Comparison of ENCODE assay signal across 26 cellular contexts in genomic region chr2:74028290-74028689, GRCh38.
"Had no signal": no experiment of that assay in that cellular context is flagged by ENCODE, and none has a peak within 500 bp of the region (broad histone marks: within the 10 kb centered on the region; RNA-seq: fewer than 3 reads in every experiment).

No MANE protein-coding gene starts in this region.

- H3K27me3 ChIP-seq: esophagus squamous epithelium, ovary, spleen, tibial nerve, upper lobe of left lung had no signal

- H3K9me3 ChIP-seq: esophagus squamous epithelium, ovary, psoas muscle, thoracic aorta, tibial nerve, upper lobe of left lung had no signal

- H3K4me3 Mint-ChIP-seq: memory B cell; stimulated activated naive B cell treated with anti-CD40 and anti-IgM and Interleukin-4, amounts not matched to agents 10 μg/mL and 1 μg/mL and 100 μg/mL, for 72 hours; stimulated activated naive CD8-positive, alpha-beta T cell treated with anti-CD3 and anti-CD28 coated beads, Interleukin-15, Interleukin-2, amounts not matched to agents 100 ng/mL and 50 ng/mL, for 24 hours had no signal

- H3K27ac Mint-ChIP-seq: stimulated activated naive B cell treated with anti-CD40 and anti-IgM and Interleukin-4, amounts not matched to agents 10 μg/mL and 1 μg/mL and 100 μg/mL, for 72 hours; stimulated activated naive CD8-positive, alpha-beta T cell treated with anti-CD3 and anti-CD28 coated beads, Interleukin-15, Interleukin-2, amounts not matched to agents 100 ng/mL and 50 ng/mL, for 24 hours had no signal

- H3K36me3 ChIP-seq: esophagus squamous epithelium, ovary, spleen, thoracic aorta, tibial nerve, upper lobe of left lung had no signal

- H3K36me3 Mint-ChIP-seq: memory B cell, natural killer cell had no signal

- FAIRE-seq: kidney, urothelium cell line had no signal

- DNase-seq: dermis blood vessel endothelial cell; effector memory CD4-positive, alpha-beta T cell; esophagus squamous epithelium; foreskin melanocyte; glutamatergic neuron; hypothalamus; kidney; natural killer cell; occipital lobe; ovary; posterior cingulate gyrus; psoas muscle; right cardiac atrium; spleen; stimulated activated CD4-positive, alpha-beta T cell treated with anti-CD3 and anti-CD28 coated beads, Interleukin-15, amount 100 ng/mL, for 24 hours; stimulated activated CD4-positive, alpha-beta T cell treated with anti-CD3 and anti-CD28 coated beads, Interleukin-2, amount 100 ng/mL, for 48 hours; stimulated activated naive B cell treated with anti-CD40 and anti-IgM and Interleukin-4, amounts not matched to agents 10 μg/mL and 1 μg/mL and 100 μg/mL, for 72 hours; upper lobe of left lung had no signal

- H3K4me3 ChIP-seq: coronary artery, esophagus squamous epithelium, lung, ovary, psoas muscle, skin epidermis, spleen, thoracic aorta, tibial nerve, upper lobe of left lung had no signal

- H3K9me3 Mint-ChIP-seq: memory B cell; natural killer cell; stimulated activated naive B cell treated with anti-CD40 and anti-IgM and Interleukin-4, amounts not matched to agents 10 μg/mL and 1 μg/mL and 100 μg/mL, for 72 hours; stimulated activated naive CD8-positive, alpha-beta T cell treated with anti-CD3 and anti-CD28 coated beads, Interleukin-15, Interleukin-2, amounts not matched to agents 100 ng/mL and 50 ng/mL, for 24 hours had no signal

- H3K27ac ChIP-seq: coronary artery, esophagus squamous epithelium, ovary, psoas muscle, skin epidermis, spleen, thoracic aorta, tibial nerve, upper lobe of left lung had no signal

- H3K27me3 Mint-ChIP-seq: memory B cell; stimulated activated naive B cell treated with anti-CD40 and anti-IgM and Interleukin-4, amounts not matched to agents 10 μg/mL and 1 μg/mL and 100 μg/mL, for 72 hours; stimulated activated naive CD8-positive, alpha-beta T cell treated with anti-CD3 and anti-CD28 coated beads, Interleukin-15, Interleukin-2, amounts not matched to agents 100 ng/mL and 50 ng/mL, for 24 hours had no signal
